Comparison of ENCODE assay signal across 27 cellular contexts in the genomic region with DNA sequence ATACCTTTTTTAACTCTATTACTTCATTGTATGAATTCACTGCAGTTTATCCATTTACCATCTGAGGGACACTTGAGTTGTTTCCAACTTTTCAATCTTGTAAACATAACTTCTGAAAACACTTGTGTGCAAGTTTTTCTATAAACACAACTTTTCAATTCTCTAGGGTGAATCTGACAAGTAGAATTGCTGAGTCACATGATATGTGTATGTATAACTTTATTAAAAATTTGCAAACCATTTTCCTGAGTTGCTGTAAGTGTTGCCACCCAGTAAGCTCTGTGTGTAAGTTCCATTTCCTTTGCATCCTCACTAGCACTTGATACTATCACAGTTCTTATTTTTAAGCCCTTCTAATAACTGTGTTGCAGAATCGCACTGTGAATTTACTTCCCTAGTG.
"Had no signal": no experiment of that assay in that cellular context is flagged by ENCODE, and none has a peak within 500 bp of the region (broad histone marks: within the 10 kb centered on the region; RNA-seq: fewer than 3 reads in every experiment).

No MANE protein-coding gene starts in this region.

- H3K4me1 Mint-ChIP-seq: naive thymus-derived CD8-positive, alpha-beta T cell; stimulated activated naive B cell treated with anti-CD40 and anti-IgM and Interleukin-4, amounts not matched to agents 10 μg/mL and 1 μg/mL and 100 μg/mL, for 72 hours had no signal

- H3K4me3 ChIP-seq: gastrocnemius medialis, lower lobe of right lung, ovary, psoas muscle, skin epidermis, spleen, thoracic aorta, transverse colon, upper lobe of right lung, uterus had no signal

- H3K9me3 ChIP-seq: gastrocnemius medialis, lower lobe of right lung, ovary, psoas muscle, spleen, thoracic aorta, transverse colon, upper lobe of right lung, uterus had no signal

- H3K36me3 ChIP-seq: gastrocnemius medialis, lower lobe of right lung, ovary, spleen, thoracic aorta, transverse colon, upper lobe of right lung, uterus had no signal

- H3K9me3 Mint-ChIP-seq: endodermal cell; nephron progenitor cell; stimulated activated naive B cell treated with anti-CD40 and anti-IgM and Interleukin-4, amounts not matched to agents 10 μg/mL and 1 μg/mL and 100 μg/mL, for 72 hours had no signal

- H3K4me3 Mint-ChIP-seq: dendritic cell treated with granulocyte-macrophage colony-stimulating factor and Interleukin-4, amounts not matched to agents 40 ng/mL and 50 ng/mL, for 4 days; endodermal cell; naive thymus-derived CD8-positive, alpha-beta T cell; nephron progenitor cell; stimulated activated naive B cell treated with anti-CD40 and anti-IgM and Interleukin-4, amounts not matched to agents 10 μg/mL and 1 μg/mL and 100 μg/mL, for 72 hours; stimulated activated naive CD8-positive, alpha-beta T cell treated with anti-CD3 and anti-CD28 coated beads, Interleukin-15, Interleukin-2, amounts not matched to agents 100 ng/mL and 50 ng/mL, for 24 hours had no signal

- FAIRE-seq: keratinocyte had no signal

- H3K36me3 Mint-ChIP-seq: naive thymus-derived CD8-positive, alpha-beta T cell; stimulated activated naive B cell treated with anti-CD40 and anti-IgM and Interleukin-4, amounts not matched to agents 10 μg/mL and 1 μg/mL and 100 μg/mL, for 72 hours had no signal

- H3K27me3 ChIP-seq: gastrocnemius medialis, ovary, spleen, transverse colon, upper lobe of right lung, uterus had no signal

- DNase-seq: effector CD8-positive, alpha-beta T cell; endodermal cell; foreskin fibroblast; gastrocnemius medialis; head of caudate nucleus; left ventricle myocardium superior; lower lobe of right lung; naive thymus-derived CD8-positive, alpha-beta T cell; nephron progenitor cell; occipital lobe; ovary; posterior cingulate gyrus; psoas muscle; right cardiac atrium; spleen; stimulated activated CD4-positive, alpha-beta T cell treated with anti-CD3 and anti-CD28 coated beads, Interleukin-4, amount 100 ng/mL, for 4 hours; stimulated activated naive B cell treated with anti-CD40 and anti-IgM and Interleukin-4, amounts not matched to agents 10 μg/mL and 1 μg/mL and 100 μg/mL, for 72 hours; transverse colon; upper lobe of right lung; uterus had no signal

- ATAC-seq: esophagus mucosa; gastrocnemius medialis; left ventricle myocardium superior; lower lobe of right lung; naive thymus-derived CD8-positive, alpha-beta T cell; psoas muscle; right cardiac atrium; stimulated activated naive B cell treated with anti-CD40 and anti-IgM and Interleukin-4, amounts not matched to agents 10 μg/mL and 1 μg/mL and 100 μg/mL, for 72 hours; upper lobe of right lung had no signal

- H3K4me1 ChIP-seq: gastrocnemius medialis, lower lobe of right lung, psoas muscle, spleen, transverse colon, upper lobe of right lung, uterus had no signal

- H3K27ac Mint-ChIP-seq: dendritic cell treated with granulocyte-macrophage colony-stimulating factor and Interleukin-4, amounts not matched to agents 40 ng/mL and 50 ng/mL, for 4 days; endodermal cell; naive thymus-derived CD8-positive, alpha-beta T cell; nephron progenitor cell; stimulated activated naive B cell treated with anti-CD40 and anti-IgM and Interleukin-4, amounts not matched to agents 10 μg/mL and 1 μg/mL and 100 μg/mL, for 72 hours; stimulated activated naive CD8-positive, alpha-beta T cell treated with anti-CD3 and anti-CD28 coated beads, Interleukin-15, Interleukin-2, amounts not matched to agents 100 ng/mL and 50 ng/mL, for 24 hours had no signal

- H3K27ac ChIP-seq: epithelial cell of prostate, gastrocnemius medialis, lower lobe of right lung, ovary, psoas muscle, skin epidermis, spleen, thoracic aorta, transverse colon, upper lobe of right lung, uterus had no signal
